19 cellular contexts compared by ENCODE assay signal in the genomic region with DNA sequence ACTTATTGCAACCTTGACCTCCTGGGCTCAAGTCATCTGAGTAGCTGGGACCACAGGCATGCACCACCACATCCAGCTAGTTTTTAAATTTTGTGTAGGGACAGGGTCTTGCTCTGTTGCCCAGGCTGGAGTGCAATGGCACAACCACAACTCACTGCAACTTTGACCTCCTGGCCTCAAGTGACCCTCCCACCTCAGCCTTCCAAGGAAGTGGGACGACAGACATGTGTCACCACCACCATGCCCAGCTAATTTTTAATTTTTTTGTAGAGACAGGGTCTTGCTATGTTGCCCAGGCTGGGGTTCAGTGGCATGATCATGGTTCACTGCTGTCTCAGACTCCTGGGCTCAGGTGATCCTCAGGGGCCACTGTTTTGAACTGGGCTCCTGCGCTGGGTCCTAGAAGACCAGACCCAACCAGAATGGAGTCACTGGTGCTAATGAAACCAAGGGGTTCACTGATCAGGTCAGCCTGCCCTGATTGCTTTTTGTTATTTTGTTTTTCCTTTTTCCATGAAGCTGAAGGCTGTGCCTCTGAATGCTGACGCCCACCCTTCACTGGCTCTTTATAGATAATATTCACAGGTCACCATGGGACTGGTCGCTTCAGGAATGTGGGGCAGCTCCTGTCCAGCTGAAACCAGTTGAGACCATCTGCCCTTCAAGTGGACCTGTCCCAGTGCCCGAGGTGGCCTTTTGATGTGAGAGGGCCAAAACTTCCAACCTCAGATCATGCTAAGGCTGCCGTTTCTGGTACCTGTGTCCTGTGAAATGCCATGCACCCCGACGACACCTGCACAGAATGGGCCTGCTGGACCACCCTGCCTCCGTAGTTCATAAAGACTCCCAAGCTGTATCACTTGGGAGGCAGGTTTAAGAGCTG. TPM values are rescaled to one million over a fixed set of nuclear protein-coding genes. Genes with fewer than 3 reads are reported as not detected.
DNase-seq lines count a peak whose midpoint lies in the region; ATAC-seq, FAIRE-seq and TF ChIP-seq lines count a peak whose summit lies in the region.
"Had no signal": no experiment of that assay in that cellular context is flagged by ENCODE, and none has a peak within 500 bp of the region (broad histone marks: within the 10 kb centered on the region; RNA-seq: fewer than 3 reads in every experiment).

No MANE protein-coding gene starts in this region.

- H3K27me3 Mint-ChIP-seq in CD8-positive, alpha-beta T cell (ENCODE audit: low read depth) = no peaks in the 10 kb centered on the region
- H3K27me3 Mint-ChIP-seq in WTC11 (ENCODE audit: low read depth) = peaks cover 32% of the 10 kb centered on the region
- H3K27me3 Mint-ChIP-seq: CD4-positive, alpha-beta T cell had no signal

- no peaks in the 10 kb centered on the region for H3K9me3 ChIP-seq in CD8-positive, alpha-beta T cell (ENCODE audit: low read length)
- no peaks in the 10 kb centered on the region for H3K9me3 ChIP-seq in HepG2 (ENCODE audit: low read length)
- no peaks in the 10 kb centered on the region for H3K9me3 ChIP-seq in osteoblast (ENCODE audit: low read depth, low read length)
- H3K9me3 ChIP-seq: A549 had no signal

- no peaks in the 10 kb centered on the region for H3K9me3 Mint-ChIP-seq in CD8-positive, alpha-beta T cell
- no peaks in the 10 kb centered on the region for H3K9me3 Mint-ChIP-seq in WTC11
- H3K9me3 Mint-ChIP-seq: CD4-positive, alpha-beta T cell; H9 had no signal

- H3K79me2 ChIP-seq in HepG2 (ENCODE audit: insufficient read depth, low read length) (no peaks in the 10 kb centered on the region), osteoblast (ENCODE audit: insufficient read depth, low read length) (peaks cover 10% of the 10 kb centered on the region)

- no peaks in the 10 kb centered on the region for H4K20me1 ChIP-seq in HepG2 (ENCODE audit: insufficient read depth, low read length)
- peaks cover 22% of the 10 kb centered on the region for H4K20me1 ChIP-seq in osteoblast (ENCODE audit: insufficient read depth, low read length)

- TF ChIP-seq EP300 in HepG2 (IDR thresholded peaks at IDR 0.05; ENCODE audit: low read depth in 2 of 2, low read length in 2 of 2) (no peak), HepG2 (CRISPR knock-in tag; IDR thresholded peaks at IDR 0.05; ENCODE audit: borderline replicate concordance) (no peak)

- peak overlapping the region; percentile 13 for H3K27ac Mint-ChIP-seq in CD8-positive, alpha-beta T cell
- H3K27ac Mint-ChIP-seq in WTC11 = no peak overlapping the region
- H3K27ac Mint-ChIP-seq: CD4-positive, alpha-beta T cell had no signal

- H3K4me1 Mint-ChIP-seq in CD8-positive, alpha-beta T cell (ENCODE audit: low read depth) = peaks cover 23% of the 10 kb centered on the region
- H3K4me1 Mint-ChIP-seq in WTC11 = peaks cover 16% of the 10 kb centered on the region

- H3K4me3 ChIP-seq in CD8-positive, alpha-beta T cell (ENCODE audit: low read depth, low read length) = no peak overlapping the region
- H3K4me3 ChIP-seq in HepG2 (replicated peaks in 1 of 3; ENCODE audit: insufficient read depth in 1 of 3, low read depth in 2 of 3, low read length in 3 of 3) (no peak overlapping the region), osteoblast (ENCODE audit: insufficient read depth, low read length) (no peak overlapping the region)
- H3K4me3 ChIP-seq: A549 had no signal

- in situ Hi-C loops in HepG2 (cut with HindIII; ENCODE audit: extremely low pct_ligation_motif_present, low pct_unique_long_range_greater_than_20kb) = no loop called here

- 85% methylated on average over 8 of the region's 9 CpGs for WGBS in HepG2 (ENCODE audit: low lambda C conversion rate)

- H3K4me2 ChIP-seq in HepG2 (ENCODE audit: low read depth, low read length) = no peak overlapping the region
- no peak overlapping the region for H3K4me2 ChIP-seq in osteoblast (ENCODE audit: insufficient read depth, low read length)
- H3K4me2 ChIP-seq: A549 had no signal

- no peaks in the 10 kb centered on the region for H3K36me3 Mint-ChIP-seq in CD8-positive, alpha-beta T cell
- no peaks in the 10 kb centered on the region for H3K36me3 Mint-ChIP-seq in WTC11

- no peaks in the 10 kb centered on the region for H3K36me3 ChIP-seq in CD8-positive, alpha-beta T cell (ENCODE audit: insufficient read depth, low read length)
- H3K36me3 ChIP-seq in HepG2 (replicated peaks in 1 of 2; ENCODE audit: control insufficient read depth in 1 of 2, insufficient read depth in 2 of 2, low read length in 2 of 2) (no peaks in the 10 kb centered on the region), osteoblast (ENCODE audit: insufficient read depth, low read length) (no peaks in the 10 kb centered on the region)

- DNase-seq in CD8-positive, alpha-beta T cell = no peak
- DNase-seq in WTC11 (ENCODE audit: low spot score) (no peak), HepG2 (ENCODE audit: low spot score) (no peak), osteoblast (ENCODE audit: insufficient read length, low spot score, missing footprints) (peak; percentile 18), NCI-H187 treated with DMSO at 0.1 percent for 48 hours (lab: John Stamatoyannopoulos, UW) (no peak), NCI-H2227 treated with DMSO at 0.1 percent for 48 hours (lab: John Stamatoyannopoulos, UW) (no peak), GM12891 (ENCODE audit: insufficient read length, low spot score) (no peak)
- DNase-seq: AML-193; CD4-positive, alpha-beta T cell; DMS153; DMS79; GDM1; GOT3; H9 had no signal

- no peak overlapping the region for H3K4me3 Mint-ChIP-seq in CD8-positive, alpha-beta T cell
- H3K4me3 Mint-ChIP-seq in WTC11 = no peak overlapping the region
- H3K4me3 Mint-ChIP-seq: CD4-positive, alpha-beta T cell had no signal

- CTCF ChIA-PET in CD8-positive, alpha-beta T cell (lab: Charles Lee) = interaction anchor here (0.8 to 1.0 kb wide), 2 partner anchors 21 to 281 kb away, joined by 3 read pairs; no protein-coding TSS in a partner anchor
- CTCF ChIA-PET in WTC11 (lab: Charles Lee) = interaction anchor here (0.6 to 1.0 kb wide), 4 partner anchors 46 to 330 kb away, joined by 3 to 5 read pairs (median 4); a partner anchor contains a TSS
- CTCF ChIA-PET in HepG2 (lab: Yijun Ruan, JAX; ENCODE audit: low intra/inter-chr PET ratio, low total read pairs) = no interaction called here

- intact Hi-C loops in CD8-positive, alpha-beta T cell (cut with DNase I, micrococcal nuclease) = no loop called here
- intact Hi-C loops in HepG2 (cut with micrococcal nuclease; ENCODE audit: unreplicated experiment) = no loop called here

- TF ChIP-seq RAD21 in HepG2 (CRISPR knock-in tag; IDR thresholded peaks at IDR 0.05) = no peak

- no peak overlapping the region for H3K9ac ChIP-seq in HepG2 (ENCODE audit: insufficient read depth, low read depth, low read length)

- POLR2A ChIA-PET in CD8-positive, alpha-beta T cell (lab: Charles Lee) = interaction anchor here (1.3 kb wide), 1 partner anchor 45 kb away, joined by 3 read pairs; no protein-coding TSS in a partner anchor
- POLR2A ChIA-PET in WTC11 (lab: Charles Lee) (interaction anchor here (0.9 to 1.1 kb wide), 2 partner anchors 45 to 47 kb away, joined by 4 to 6 read pairs; no protein-coding TSS in a partner anchor), HepG2 (lab: Yijun Ruan, JAX) (interaction anchor here (1.2 kb wide), 1 partner anchor 12 kb away, joined by 4 read pairs; no protein-coding TSS in a partner anchor)

- no peak for TF ChIP-seq CTCF in CD8-positive, alpha-beta T cell (IDR thresholded peaks at IDR 0.05)
- TF ChIP-seq CTCF in WTC11 (IDR thresholded peaks at IDR 0.05) (no peak), HepG2 (CRISPR knock-in tag; IDR thresholded peaks at IDR 0.05) (no peak), osteoblast (IDR thresholded peaks at IDR 0.05; ENCODE audit: extremely low read depth, low read depth, low read length) (no peak)

- TF ChIP-seq POLR2A in HepG2 (IDR thresholded peaks at IDR 0.05; ENCODE audit: insufficient read depth in 1 of 2, low read depth in 2 of 2, low read length in 2 of 2) = no peak
- no peak for TF ChIP-seq POLR2A in GM12891 (IDR thresholded peaks at IDR 0.05; ENCODE audit: low read depth, low read length)

- no peak for ATAC-seq in CD8-positive, alpha-beta T cell
- ATAC-seq in WTC11 (no peak), HepG2 (no peak), HG03045 (IDR thresholded peaks at IDR 0.05; ENCODE audit: unreplicated experiment) (no peak)
- ATAC-seq: A549 had no signal

- peaks cover 20% of the 10 kb centered on the region for H3K4me1 ChIP-seq in CD8-positive, alpha-beta T cell (ENCODE audit: insufficient read depth, low read length)
- H3K4me1 ChIP-seq in HepG2 (ENCODE audit: insufficient read depth, low read length) (peaks cover 50% of the 10 kb centered on the region), osteoblast (ENCODE audit: insufficient read depth, low read length) (peaks cover 9% of the 10 kb centered on the region)

- no TSS peak for BruUV-seq in HepG2 (replicated peaks; lab: Mats Ljungman, UMichigan)

- no peak overlapping the region for H3K27ac ChIP-seq in CD8-positive, alpha-beta T cell (ENCODE audit: low read depth, low read length)
- H3K27ac ChIP-seq in HepG2 (ENCODE audit: extremely low read length, insufficient read depth, low read length) = no peak overlapping the region
- no peak overlapping the region for H3K27ac ChIP-seq in osteoblast (ENCODE audit: low read depth, low read length)
- H3K27ac ChIP-seq: 22Rv1, A549, C4-2B had no signal

- FAIRE-seq in HepG2 (lab: Jason Lieb, UNC) (no peak), GM12891 (lab: Jason Lieb, UNC) (no peak)
- FAIRE-seq: A549 had no signal

- H3K27me3 ChIP-seq in CD8-positive, alpha-beta T cell (ENCODE audit: insufficient read depth, low read length) = no peaks in the 10 kb centered on the region
- H3K27me3 ChIP-seq in HepG2 (ENCODE audit: control insufficient read depth in 1 of 2, insufficient read depth in 2 of 2, low read length in 2 of 2) (no peaks in the 10 kb centered on the region; a peak in 1 of 5 replicates), osteoblast (ENCODE audit: insufficient read depth, low read length) (peaks cover 19% of the 10 kb centered on the region)

- H2AFZ ChIP-seq in HepG2 (ENCODE audit: low read length) (no peak overlapping the region), osteoblast (ENCODE audit: low read length) (no peak overlapping the region)

RNA-seq across cellular contexts. Expression of a gene that starts 4.9 kb away (rescaled TPM):
- total RNA-seq in CD8-positive, alpha-beta T cell = 1 to 10 TPM; 1.1 to 1.4 TPM
- total RNA-seq in WTC11 (2021) (1.5 to 2.7 TPM (median 2.6 TPM) in 3 replicates), HepG2 (2016; rRNA removed; fragmentation: Illumina TruSeq; extraction: Trizol) (0.64 TPM in 1 of 2 replicates, not detected in the other), osteoblast (under 0.01 TPM in 1 of 2 replicates, not detected in the other)
- total RNA-seq in HepG2 (2016; cell fraction: cytosol; rRNA removed; fragmentation: Illumina TruSeq; extraction: Trizol; ENCODE audit: low read depth) = not detected in 2 replicates
- total RNA-seq in HepG2 (2016; cell fraction: insoluble cytoplasmic fraction; rRNA removed; fragmentation: Illumina TruSeq; extraction: Trizol) = 0.10 and 0.45 TPM in 2 replicates
- total RNA-seq in HepG2 (2016; cell fraction: membrane; rRNA removed; fragmentation: Illumina TruSeq; extraction: Trizol) = not detected in 2 replicates
- 0.72 and 0.81 TPM in 2 replicates for total RNA-seq in HepG2 (2016; cell fraction: nucleus; rRNA removed; fragmentation: Illumina TruSeq; extraction: Trizol)
- polyA plus RNA-seq in HepG2 (2011; rRNA removed) = 0.22 and 0.32 TPM in 2 replicates
- 0.10 and 0.11 TPM in 2 replicates for polyA plus RNA-seq in HepG2 (2011; cell fraction: cytosol; rRNA removed)
- polyA plus RNA-seq in HepG2 (2011; cell fraction: nucleus; rRNA removed) = 1.6 and 1.9 TPM in 2 replicates
- 0.24 and 0.27 TPM in 2 replicates for polyA plus RNA-seq in HepG2 (2012)
- polyA plus RNA-seq in HepG2 (2016; cell fraction: cytosol; fragmentation: Illumina TruSeq; extraction: Trizol; ENCODE audit: low read depth) = not detected in 2 replicates
- 0.14 and 0.22 TPM in 2 replicates for polyA plus RNA-seq in HepG2 (2016; cell fraction: insoluble cytoplasmic fraction; fragmentation: Illumina TruSeq; extraction: Trizol; ENCODE audit: low read depth)
- polyA plus RNA-seq in HepG2 (2016; cell fraction: membrane; fragmentation: Illumina TruSeq; extraction: Trizol; ENCODE audit: low read depth) = not detected in 2 replicates
- polyA plus RNA-seq in HepG2 (2016; cell fraction: nucleus; fragmentation: Illumina TruSeq; extraction: Trizol; ENCODE audit: insufficient read depth, low read depth) = 1.2 and 1.4 TPM in 2 replicates
- polyA minus RNA-seq in HepG2 (2011; rRNA and poly(A)+ RNA removed; ENCODE audit: low replicate concordance) = 0.58 TPM in 1 of 2 replicates, not detected in the other
- not detected in 2 replicates for polyA minus RNA-seq in HepG2 (2011; cell fraction: cytosol; rRNA and poly(A)+ RNA removed)
- polyA minus RNA-seq in HepG2 (2011; cell fraction: nucleus; rRNA and poly(A)+ RNA removed) = 0.64 and 0.75 TPM in 2 replicates
- 0.26 TPM for polyA plus RNA-seq in GM12891 (2012; ENCODE audit: low read depth, missing spikeins)
- total RNA-seq: Daoy had no signal
- polyA plus RNA-seq: A549 had no signal

RNA-seq across cellular contexts. Expression of a gene that starts 5.2 kb away (rescaled TPM):
- total RNA-seq in CD8-positive, alpha-beta T cell = 10 to 100 TPM; 36.6 to 40.3 TPM
- 27.9 to 34.3 TPM (median 28.4 TPM) in 3 replicates for total RNA-seq in WTC11 (2021)
- 9.7 and 16.1 TPM in 2 replicates for total RNA-seq in HepG2 (2016; rRNA removed; fragmentation: Illumina TruSeq; extraction: Trizol)
- total RNA-seq in HepG2 (2016; cell fraction: cytosol; rRNA removed; fragmentation: Illumina TruSeq; extraction: Trizol; ENCODE audit: low read depth) = 8.8 and 9.6 TPM in 2 replicates
- total RNA-seq in HepG2 (2016; cell fraction: insoluble cytoplasmic fraction; rRNA removed; fragmentation: Illumina TruSeq; extraction: Trizol) = 10.0 and 15.4 TPM in 2 replicates
- 12.1 and 13.4 TPM in 2 replicates for total RNA-seq in HepG2 (2016; cell fraction: membrane; rRNA removed; fragmentation: Illumina TruSeq; extraction: Trizol)
- 16.6 and 19.2 TPM in 2 replicates for total RNA-seq in HepG2 (2016; cell fraction: nucleus; rRNA removed; fragmentation: Illumina TruSeq; extraction: Trizol)
- 6.3 and 8.8 TPM in 2 replicates for polyA plus RNA-seq in HepG2 (2011; rRNA removed)
- polyA plus RNA-seq in HepG2 (2011; cell fraction: cytosol; rRNA removed) = 4.7 and 6.1 TPM in 2 replicates
- polyA plus RNA-seq in HepG2 (2011; cell fraction: nucleus; rRNA removed) = 33.2 and 33.5 TPM in 2 replicates
- polyA plus RNA-seq in HepG2 (2012) = 7.8 and 13.4 TPM in 2 replicates
- 1.3 and 1.5 TPM in 2 replicates for polyA plus RNA-seq in HepG2 (2016; cell fraction: cytosol; fragmentation: Illumina TruSeq; extraction: Trizol; ENCODE audit: low read depth)
- 9.6 and 11.4 TPM in 2 replicates for polyA plus RNA-seq in HepG2 (2016; cell fraction: insoluble cytoplasmic fraction; fragmentation: Illumina TruSeq; extraction: Trizol; ENCODE audit: low read depth)
- polyA plus RNA-seq in HepG2 (2016; cell fraction: membrane; fragmentation: Illumina TruSeq; extraction: Trizol; ENCODE audit: low read depth) = 2.2 and 2.7 TPM in 2 replicates
- polyA plus RNA-seq in HepG2 (2016; cell fraction: nucleus; fragmentation: Illumina TruSeq; extraction: Trizol; ENCODE audit: insufficient read depth, low read depth) = 33.8 and 38.7 TPM in 2 replicates
- 19.6 and 39.2 TPM in 2 replicates for polyA minus RNA-seq in HepG2 (2011; rRNA and poly(A)+ RNA removed; ENCODE audit: low replicate concordance)
- polyA minus RNA-seq in HepG2 (2011; cell fraction: cytosol; rRNA and poly(A)+ RNA removed) = 6.6 and 7.0 TPM in 2 replicates
- polyA minus RNA-seq in HepG2 (2011; cell fraction: nucleus; rRNA and poly(A)+ RNA removed) = 17.0 and 20.8 TPM in 2 replicates
- 22.1 and 25.7 TPM in 2 replicates for total RNA-seq in osteoblast
- polyA plus RNA-seq in GM12891 (2012; ENCODE audit: low read depth, missing spikeins) = 12.6 TPM
